1 cellular context compared by ENCODE assay signal in genomic region chr4:6440506-6441201, GRCh38.
TF ChIP-seq lines count a peak whose summit lies in the region.

No MANE protein-coding gene starts in this region.

TF ChIP-seq in SK-N-SH, 30 proteins besides CTCF, POLR2A, EP300 and RAD21 (continued from another document):
- TF ChIP-seq YY1 (IDR thresholded peaks at IDR 0.05; ENCODE audit: low read depth) (no peak), SIN3A (IDR thresholded peaks at IDR 0.05; ENCODE audit: borderline replicate concordance, low read depth, low read length) (no peak), JUND (IDR thresholded peaks at IDR 0.05) (no peak), TEAD4 (IDR thresholded peaks at IDR 0.05; ENCODE audit: borderline replicate concordance, insufficient read depth) (no peak), POLR2AphosphoS5 (IDR thresholded peaks at IDR 0.05; ENCODE audit: low read depth, low read length) (no peak), GABPA (IDR thresholded peaks at IDR 0.05; ENCODE audit: low read depth) (no peak), NRF1 (IDR thresholded peaks at IDR 0.05; ENCODE audit: low read depth, low read length) (no peak), EZH2phosphoT487 (IDR thresholded peaks at IDR 0.05; ENCODE audit: borderline replicate concordance, low read depth) (no peak), RFX5 (IDR thresholded peaks at IDR 0.05; ENCODE audit: low read length) (no peak), TAF1 (IDR thresholded peaks at IDR 0.05; ENCODE audit: borderline replicate concordance, low read depth, low read length) (no peak)
TF ChIP-seq in SK-N-SH: peak in this region for 0.
